8 cellular contexts compared by ENCODE assay signal in the genomic region with DNA sequence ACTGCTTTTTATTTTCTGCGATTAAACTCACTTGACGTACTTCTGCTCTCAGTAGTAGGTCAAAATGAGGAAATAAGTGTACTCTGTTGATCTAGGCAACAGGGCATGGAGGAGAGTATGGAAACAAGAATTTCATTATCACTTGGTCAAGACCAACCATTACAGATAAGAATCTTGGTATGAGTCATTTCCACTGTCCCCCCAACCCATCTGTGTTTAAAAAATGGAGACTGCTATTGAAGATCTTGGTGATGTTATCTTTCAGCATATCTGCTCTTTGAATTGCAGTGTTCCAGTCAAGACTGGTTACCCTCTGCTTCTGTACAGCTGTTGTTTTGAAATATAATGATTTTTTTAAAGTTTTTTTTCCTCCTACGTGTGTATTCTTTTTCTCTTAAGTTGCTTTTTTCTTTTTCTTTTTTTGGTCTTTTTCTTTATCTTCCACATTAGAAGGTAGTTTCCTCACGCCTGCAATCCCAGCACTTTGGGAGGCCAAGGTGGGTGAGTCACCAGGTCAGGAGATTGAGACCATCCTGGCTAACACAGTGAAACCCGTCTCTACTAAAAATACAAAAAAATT. TPM values are rescaled to one million over a fixed set of nuclear protein-coding genes. Genes with fewer than 3 reads are reported as not detected.
A peak's percentile ranks its signal among the peaks of the same experiment; 100 is the strongest.
DNase-seq lines count a peak whose midpoint lies in the region; ATAC-seq, FAIRE-seq and TF ChIP-seq lines count a peak whose summit lies in the region.

No MANE protein-coding gene starts in this region.

- peak; percentile 92 for ATAC-seq in GM21529 (IDR thresholded peaks at IDR 0.05; ENCODE audit: unreplicated experiment)

- in situ Hi-C loops in ACHN (cut with HindIII; ENCODE audit: low pct_ligation_motif_present, low pct_unique_long_range_greater_than_20kb, low sequenced_read_pairs), result no loop called here

- DNase-seq in GM12891 (ENCODE audit: insufficient read length, low spot score), result no peak
- DNase-seq in HT1080 (ENCODE audit: low read depth), result peak; percentile 50
- peak; percentile 12 for DNase-seq in germinal center (ENCODE audit: low spot score)
- no peak for DNase-seq in ACHN
- DNase-seq in NCI-H1048 (lab: John Stamatoyannopoulos, UW), result no peak
- no peak for DNase-seq in amniotic stem cell (lab: John Stamatoyannopoulos, UW)
- no peak for DNase-seq in stimulated activated CD4-positive, alpha-beta T cell treated with anti-CD3 and anti-CD28 coated beads, Interleukin-2, amount 100 ng/mL, for 24 hours

- TF ChIP-seq POLR2A in GM12891 (IDR thresholded peaks at IDR 0.05; ENCODE audit: low read depth, low read length), result no peak

- FAIRE-seq in GM12891 (lab: Jason Lieb, UNC), result peak; percentile 86

TF ChIP-seq in GM12891, 5 proteins besides CTCF, POLR2A, EP300 and RAD21:
- TF ChIP-seq POU2F2 (IDR thresholded peaks at IDR 0.05; ENCODE audit: low read depth, low read length) (no peak), SPI1 (IDR thresholded peaks at IDR 0.05; ENCODE audit: low read depth, low read length) (no peak), TAF1 (IDR thresholded peaks at IDR 0.05; ENCODE audit: low read depth, low read length) (no peak), PAX5 (IDR thresholded peaks at IDR 0.05; ENCODE audit: insufficient read depth, low read length, severe bottlenecking) (no peak), POLR2AphosphoS5 (IDR thresholded peaks at IDR 0.05; ENCODE audit: low read depth, low read length) (no peak)

RNA-seq across cellular contexts. Expression of a gene that starts 11.7 kb away (rescaled TPM):
- 7.3 TPM for polyA plus RNA-seq in GM12891 (2012; ENCODE audit: low read depth, missing spikeins)
- 12.0 and 14.8 TPM in 2 replicates for total RNA-seq in HT1080 (2014; rRNA removed; shearing (Covaris generic))
- polyA plus RNA-seq in HT1080 (2015; cell fraction: cytosol; rRNA removed), result 15.9 and 21.3 TPM in 2 replicates
- polyA plus RNA-seq in HT1080 (2015; cell fraction: nucleus; rRNA removed), result 35.9 and 37.7 TPM in 2 replicates

RNA-seq across cellular contexts. Expression of a gene that starts 38.5 kb away (rescaled TPM):
- polyA plus RNA-seq in GM12891 (2012; ENCODE audit: low read depth, missing spikeins), result 0.13 TPM
- total RNA-seq in HT1080 (2014; rRNA removed; shearing (Covaris generic)), result 30.2 and 37.5 TPM in 2 replicates
- polyA plus RNA-seq in HT1080 (2015; cell fraction: cytosol; rRNA removed), result 8.3 and 11.0 TPM in 2 replicates
- 5.6 and 10.7 TPM in 2 replicates for polyA plus RNA-seq in HT1080 (2015; cell fraction: nucleus; rRNA removed)

Comparison
In these comparisons a context has a peak if more than half of its experiments do, and no peak if none do; other contexts are left out.
1. DNase-seq: peak in HT1080 (single experiment) and germinal center (single experiment); none in GM12891 (single experiment), ACHN (single experiment), NCI-H1048 (single experiment), amniotic stem cell (single experiment) and stimulated activated CD4-positive, alpha-beta T cell treated with anti-CD3 and anti-CD28 coated beads, Interleukin-2, amount 100 ng/mL, for 24 hours (0 of 2).